21 cellular contexts compared by ENCODE assay signal in the genomic region with DNA sequence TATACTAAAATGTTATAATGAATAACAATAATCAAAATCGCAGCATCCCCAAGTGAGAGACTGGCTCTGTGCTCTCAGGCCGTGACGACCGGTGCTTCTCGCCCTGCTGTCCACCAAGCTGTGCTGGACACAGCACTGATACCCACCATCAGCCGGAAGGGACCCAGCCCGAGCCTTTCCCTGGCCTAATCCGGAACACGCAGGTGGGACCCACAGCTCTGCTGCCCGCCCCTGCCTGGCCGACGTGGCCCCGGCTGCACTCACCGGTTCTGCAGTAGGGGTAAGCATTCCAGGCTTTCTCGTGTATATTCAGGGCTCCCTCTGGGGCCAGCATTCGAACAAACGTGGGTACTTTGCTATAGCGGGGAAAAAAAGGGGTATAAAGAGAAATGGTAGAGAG. TPM values are rescaled to one million over a fixed set of nuclear protein-coding genes. Genes with fewer than 3 reads are reported as not detected.
A peak's percentile ranks its signal among the peaks of the same experiment; 100 is the strongest.
DNase-seq lines count a peak whose midpoint lies in the region; ATAC-seq, FAIRE-seq and TF ChIP-seq lines count a peak whose summit lies in the region.
"Had no signal": no experiment of that assay in that cellular context is flagged by ENCODE, and none has a peak within 500 bp of the region (broad histone marks: within the 10 kb centered on the region; RNA-seq: fewer than 3 reads in every experiment).

No MANE protein-coding gene starts in this region.

- H3K36me3 Mint-ChIP-seq in astrocyte (ENCODE audit: low read depth, unreplicated experiment) (peaks cover 20% of the 10 kb centered on the region), endodermal cell (ENCODE audit: low read depth) (peaks cover 60% of the 10 kb centered on the region)

- H3K4me3 Mint-ChIP-seq in astrocyte (ENCODE audit: unreplicated experiment) (no peak overlapping the region), endodermal cell (no peak overlapping the region)
- H3K4me3 Mint-ChIP-seq: CD4-positive, alpha-beta T cell had no signal

- H3K27ac Mint-ChIP-seq in astrocyte (ENCODE audit: unreplicated experiment), result peak overlapping the region; percentile 12
- H3K27ac Mint-ChIP-seq in endodermal cell, result peak overlapping the region; percentile 59
- H3K27ac Mint-ChIP-seq: CD4-positive, alpha-beta T cell had no signal

- BruUV-seq in IMR-90 (replicated peaks; lab: Mats Ljungman, UMichigan) (no TSS peak), PC-9 (replicated peaks; lab: Mats Ljungman, UMichigan) (no TSS peak)

- peaks cover 3% of the 10 kb centered on the region for H3K79me2 ChIP-seq in astrocyte (ENCODE audit: insufficient read depth, low read length)
- no peaks in the 10 kb centered on the region for H3K79me2 ChIP-seq in PC-9 (ENCODE audit: low read depth)

- H3K36me3 ChIP-seq in IMR-90 (ENCODE audit: control insufficient read depth, insufficient read depth, low read length) (peaks cover 38% of the 10 kb centered on the region), astrocyte (ENCODE audit: insufficient read depth, low read length) (peaks cover 19% of the 10 kb centered on the region), endodermal cell (ENCODE audit: control insufficient read depth, insufficient read depth, low read length) (peaks cover 51% of the 10 kb centered on the region), PC-9 (ENCODE audit: low read depth) (peaks cover 9% of the 10 kb centered on the region; the same call in 1 of the 2 replicates)

- POLR2A ChIA-PET in IMR-90 (lab: Charles Lee; ENCODE audit: unreplicated experiment) (no interaction called here), PC-9 (lab: Charles Lee; ENCODE audit: unreplicated experiment) (interaction anchor here (0.5 to 0.6 kb wide), 2 partner anchors 12 to 36 kb away, joined by 3 to 6 read pairs; no protein-coding TSS in a partner anchor)

- no peak overlapping the region for H2AK5ac ChIP-seq in IMR-90 (ENCODE audit: low read depth, low read length)

- CTCF ChIA-PET in IMR-90 (lab: Yijun Ruan, JAX) (no interaction called here), PC-9 (lab: Charles Lee) (no interaction called here)

- no peaks in the 10 kb centered on the region for H3K9me3 ChIP-seq in IMR-90 (ENCODE audit: control insufficient read depth, insufficient read depth, low read length)
- no peaks in the 10 kb centered on the region for H3K9me3 ChIP-seq in astrocyte (ENCODE audit: insufficient read depth, low read depth, low read length)
- H3K9me3 ChIP-seq in endodermal cell (ENCODE audit: control insufficient read depth, low read length), result no peaks in the 10 kb centered on the region
- H3K9me3 ChIP-seq in PC-9 (ENCODE audit: insufficient read depth, low read depth), result no peaks in the 10 kb centered on the region
- H3K9me3 ChIP-seq: BE2C, Caco-2 had no signal

- H3K18ac ChIP-seq in IMR-90 (ENCODE audit: low read depth, low read length), result no peak overlapping the region

- no peak overlapping the region for H4K91ac ChIP-seq in IMR-90 (ENCODE audit: insufficient read depth, low read depth, low read length)

- H2AFZ ChIP-seq in IMR-90 (replicated peaks; ENCODE audit: low read length, poor library complexity) (no peak overlapping the region), astrocyte (ENCODE audit: low read depth, low read length) (no peak overlapping the region), PC-9 (no peak overlapping the region)

- no peak overlapping the region for H4K5ac ChIP-seq in IMR-90 (ENCODE audit: low read depth, low read length)

- no peak overlapping the region for H3K56ac ChIP-seq in IMR-90 (ENCODE audit: extremely low read depth, insufficient read depth, low read length)

- H2BK15ac ChIP-seq in IMR-90 (ENCODE audit: low read depth, low read length), result no peak overlapping the region

- no peak overlapping the region for H4K8ac ChIP-seq in IMR-90 (ENCODE audit: low read depth in 2 of 2, low read length in 2 of 2)

- ATAC-seq in IMR-90 (ENCODE audit: low read depth) (no peak), GM18909 (IDR thresholded peaks at IDR 0.05; ENCODE audit: poor library complexity, unreplicated experiment) (no peak)

- no peaks in the 10 kb centered on the region for H3K27me3 ChIP-seq in IMR-90 (ENCODE audit: control insufficient read depth, insufficient read depth, low read length)
- H3K27me3 ChIP-seq in astrocyte (ENCODE audit: insufficient read depth, low read length), result no peaks in the 10 kb centered on the region
- H3K27me3 ChIP-seq in endodermal cell (ENCODE audit: control insufficient read depth, insufficient read depth, low read length, poor library complexity, severe bottlenecking), result no peaks in the 10 kb centered on the region
- no peaks in the 10 kb centered on the region for H3K27me3 ChIP-seq in PC-9 (ENCODE audit: insufficient read depth, low read depth)
- H3K27me3 ChIP-seq: BE2C had no signal

- H3K23ac ChIP-seq in IMR-90 (ENCODE audit: low read depth, low read length), result no peak overlapping the region

- H3K79me1 ChIP-seq in IMR-90 (ENCODE audit: low read depth in 1 of 2, low read length in 2 of 2), result peaks cover 11 to 40% of the 10 kb centered on the region in 2 experiments

- DNase-seq in IMR-90, result no peak
- no peak for DNase-seq in astrocyte (ENCODE audit: low read depth)
- DNase-seq in endodermal cell, result no peak
- DNase-seq in posterior vena cava (ENCODE audit: low spot score), result peak; percentile 26
- no peak for DNase-seq in PC-9
- no peak for DNase-seq in stimulated activated CD4-positive, alpha-beta T cell treated with anti-CD3 and anti-CD28 coated beads, Interleukin-1b, Interleukin-23, amount 100 ng/mL, for 48 hours
- DNase-seq in DMS 273 treated with DMSO at 0.1 percent for 48 hours (lab: John Stamatoyannopoulos, UW), result no peak
- DNase-seq: ACHN; BE2C; C1 segment of cervical spinal cord; Caco-2; CD4-positive, alpha-beta T cell; DMS153; DMS79; GDM1; HCEC 1CT had no signal

- H3K4ac ChIP-seq in IMR-90 (ENCODE audit: low read depth, low read length), result no peak overlapping the region

- H3K4me2 ChIP-seq in IMR-90 (ENCODE audit: low read depth, low read length), result no peak overlapping the region
- H3K4me2 ChIP-seq in astrocyte (ENCODE audit: low read length), result no peak overlapping the region
- H3K4me2 ChIP-seq in PC-9, result no peak overlapping the region
- H3K4me2 ChIP-seq: KMS-11 had no signal

- TF ChIP-seq CTCF in IMR-90 (conservative IDR thresholded peaks at IDR 0.05; ENCODE audit: low read depth, low read length), result no peak
- TF ChIP-seq CTCF in astrocyte (IDR thresholded peaks at IDR 0.05; ENCODE audit: insufficient read depth, low read depth, low read length), result no peak
- no peak for TF ChIP-seq CTCF in endodermal cell (conservative IDR thresholded peaks at IDR 0.05)
- no peak for TF ChIP-seq CTCF in PC-9 (conservative IDR thresholded peaks at IDR 0.05)

- H4K20me1 ChIP-seq in IMR-90 (ENCODE audit: insufficient read depth, low read length) (peaks cover 22% of the 10 kb centered on the region; the same call in 1 of the 2 replicates), astrocyte (ENCODE audit: insufficient read depth, low read length) (peaks cover 25% of the 10 kb centered on the region), PC-9 (ENCODE audit: insufficient read depth) (peaks cover 2% of the 10 kb centered on the region)

- H2BK5ac ChIP-seq in IMR-90 (ENCODE audit: low read depth, low read length, poor library complexity, severe bottlenecking), result no peak overlapping the region

- no peak overlapping the region for H3K27ac ChIP-seq in IMR-90 (ENCODE audit: insufficient read depth, low read length)
- H3K27ac ChIP-seq in astrocyte (ENCODE audit: low read depth, low read length), result no peak overlapping the region
- no peak overlapping the region for H3K27ac ChIP-seq in endodermal cell (ENCODE audit: low read depth, low read length)
- H3K27ac ChIP-seq in PC-9, result no peak overlapping the region
- H3K27ac ChIP-seq: KMS-11 had no signal

- H3K4me1 ChIP-seq in IMR-90 (ENCODE audit: control insufficient read depth, insufficient read depth, low read length) (no peaks in the 10 kb centered on the region), astrocyte (ENCODE audit: insufficient read depth, low read length) (peaks cover 6% of the 10 kb centered on the region), endodermal cell (ENCODE audit: control insufficient read depth, insufficient read depth, low read length) (peaks cover 2% of the 10 kb centered on the region), PC-9 (replicated peaks; ENCODE audit: insufficient read depth) (no peaks in the 10 kb centered on the region)
- H3K4me1 ChIP-seq: BE2C, Caco-2 had no signal

- H3K9me2 ChIP-seq in PC-9 (ENCODE audit: insufficient read depth), result no peaks in the 10 kb centered on the region

- no peak for FAIRE-seq in astrocyte (lab: Jason Lieb, UNC)
- FAIRE-seq: A204.1, D721Med, HTR-8/SVneo had no signal

- dilution Hi-C loops in IMR-90 (cut with HindIII; ENCODE audit: low sequenced_read_pairs, unreplicated experiment), result no loop called here

- intact Hi-C loops in IMR-90 (cut with micrococcal nuclease) (no loop called here), posterior vena cava (cut with DNase I) (no loop called here), PC-9 (cut with micrococcal nuclease; ENCODE audit: unreplicated experiment) (no loop called here)

- H3F3A ChIP-seq in PC-9 (ENCODE audit: insufficient read depth, low read depth), result peaks cover 10% of the 10 kb centered on the region

- WGBS in IMR-90 (ENCODE audit: extremely low coverage in 2 of 2, insufficient read length in 1 of 2), 2 experiments, result 97% methylated on average over 13 of the region's 18 CpGs; no CpG with 5 or more reads in 1 of the 2 experiments
- WGBS in endodermal cell (ENCODE audit: insufficient coverage in 1 of 2, insufficient read length in 1 of 2), 2 experiments, result 95 to 97% methylated on average over 11 to 18 of the region's 18 CpGs

- H3K4me1 Mint-ChIP-seq in astrocyte (ENCODE audit: low read depth, unreplicated experiment) (peaks cover 10% of the 10 kb centered on the region), endodermal cell (peaks cover 14% of the 10 kb centered on the region)

- H3K14ac ChIP-seq in IMR-90 (replicated peaks; ENCODE audit: low read depth, low read length), result no peak overlapping the region

- H3K4me3 ChIP-seq in IMR-90 (ENCODE audit: insufficient read depth, low read depth, low read length), result no peak overlapping the region
- H3K4me3 ChIP-seq in astrocyte (ENCODE audit: insufficient read depth, low read depth, low read length), result no peak overlapping the region
- no peak overlapping the region for H3K4me3 ChIP-seq in endodermal cell (ENCODE audit: low read length)
- no peak overlapping the region for H3K4me3 ChIP-seq in PC-9

- H2BK20ac ChIP-seq in IMR-90 (ENCODE audit: low read depth, low read length), result no peak overlapping the region

- no peak overlapping the region for H3K9ac ChIP-seq in IMR-90 (ENCODE audit: low read depth, low read length)
- H3K9ac ChIP-seq in astrocyte (ENCODE audit: low read length), result no peak overlapping the region
- no peak overlapping the region for H3K9ac ChIP-seq in endodermal cell (ENCODE audit: extremely low read depth, low read length, poor library complexity, severe bottlenecking)
- H3K9ac ChIP-seq: KMS-11 had no signal

- peak overlapping the region; percentile 9 for H2AK9ac ChIP-seq in IMR-90 (replicated peaks; ENCODE audit: low read depth, low read length, poor library complexity)

- in situ Hi-C loops in IMR-90 (cut with MboI; ENCODE audit: low sequenced_read_pairs), result no loop called here

- H3K27me3 Mint-ChIP-seq in astrocyte (ENCODE audit: low read depth, unreplicated experiment), result no peaks in the 10 kb centered on the region
- H3K27me3 Mint-ChIP-seq in endodermal cell (ENCODE audit: insufficient read depth), result no peaks in the 10 kb centered on the region
- H3K27me3 Mint-ChIP-seq: CD4-positive, alpha-beta T cell had no signal

- no peak for TF ChIP-seq RAD21 in IMR-90 (IDR thresholded peaks at IDR 0.05; ENCODE audit: low read length)

- H3K9me3 Mint-ChIP-seq in astrocyte (ENCODE audit: unreplicated experiment), result no peaks in the 10 kb centered on the region
- no peaks in the 10 kb centered on the region for H3K9me3 Mint-ChIP-seq in endodermal cell
- H3K9me3 Mint-ChIP-seq: CD4-positive, alpha-beta T cell had no signal

- peaks cover 4% of the 10 kb centered on the region; the same call in 1 of the 2 replicates for H3K9me1 ChIP-seq in IMR-90 (ENCODE audit: insufficient read depth, low read length)

- H2BK120ac ChIP-seq in IMR-90 (ENCODE audit: low read depth, low read length), result no peak overlapping the region

- no peak for TF ChIP-seq POLR2A in IMR-90 (IDR thresholded peaks at IDR 0.05; ENCODE audit: low read depth, low read length)

RNA-seq across cellular contexts. Expression of a gene that starts 14.6 kb away (rescaled TPM):
- total RNA-seq in IMR-90 (2012; rRNA removed) (19.2 and 25.8 TPM in 2 replicates), astrocyte (69.1 and 79.3 TPM in 2 replicates), endodermal cell (10 to 100 TPM; 62.6 TPM), posterior vena cava (10 to 100 TPM; 68.4 to 90.3 TPM), PC-9 (2021) (80.3 and 87.4 TPM in 2 replicates)
- 33.1 and 40.1 TPM in 2 replicates for polyA plus RNA-seq in IMR-90 (2012; rRNA removed)
- polyA plus RNA-seq in IMR-90 (2012; cell fraction: cytosol; rRNA removed), result 17.9 and 28.0 TPM in 2 replicates
- polyA plus RNA-seq in IMR-90 (2012; cell fraction: nucleus; rRNA removed; ENCODE audit: low replicate concordance), result 15.2 and 50.9 TPM in 2 replicates
- 43.6 TPM for polyA plus RNA-seq in endodermal cell (2013, experiment 1 of 2)
- polyA plus RNA-seq in endodermal cell (2013, experiment 2 of 2), result 42.3 TPM

RNA-seq across cellular contexts. Expression of a gene that starts 31.6 kb away (rescaled TPM):
- 16.4 and 17.4 TPM in 2 replicates for total RNA-seq in IMR-90 (2012; rRNA removed)
- 14.2 and 14.9 TPM in 2 replicates for polyA plus RNA-seq in IMR-90 (2012; rRNA removed)
- polyA plus RNA-seq in IMR-90 (2012; cell fraction: cytosol; rRNA removed), result 12.5 and 16.8 TPM in 2 replicates
- 43.0 and 43.3 TPM in 2 replicates for polyA plus RNA-seq in IMR-90 (2012; cell fraction: nucleus; rRNA removed; ENCODE audit: low replicate concordance)
- 26.4 and 26.7 TPM in 2 replicates for total RNA-seq in astrocyte
- total RNA-seq in endodermal cell, result 10 to 100 TPM; 22.2 to 30.0 TPM
- 21.5 TPM for polyA plus RNA-seq in endodermal cell (2013, experiment 1 of 2)
- 19.5 TPM for polyA plus RNA-seq in endodermal cell (2013, experiment 2 of 2)
- total RNA-seq in posterior vena cava, result 10 to 100 TPM; 23.5 to 25.2 TPM
- total RNA-seq in PC-9 (2021), result 41.9 and 42.9 TPM in 2 replicates

RNA-seq across cellular contexts. Expression of a gene that starts 55.5 kb away (rescaled TPM):
- total RNA-seq in IMR-90 (2012; rRNA removed), result 174 and 196 TPM in 2 replicates
- polyA plus RNA-seq in IMR-90 (2012; rRNA removed), result 162 and 188 TPM in 2 replicates
- polyA plus RNA-seq in IMR-90 (2012; cell fraction: cytosol; rRNA removed), result 98.5 and 136 TPM in 2 replicates
- polyA plus RNA-seq in IMR-90 (2012; cell fraction: nucleus; rRNA removed; ENCODE audit: low replicate concordance), result 327 and 394 TPM in 2 replicates
- total RNA-seq in astrocyte, result 132 and 134 TPM in 2 replicates
- total RNA-seq in endodermal cell, result 10 to 100 TPM; 75.5 to 90.0 TPM
- polyA plus RNA-seq in endodermal cell (2013, experiment 1 of 2), result 32.2 TPM
- 32.5 TPM for polyA plus RNA-seq in endodermal cell (2013, experiment 2 of 2)
- total RNA-seq in posterior vena cava, result 100 to 1,000 TPM; 270 to 381 TPM
- 237 and 261 TPM in 2 replicates for total RNA-seq in PC-9 (2021)
